ENCODE assay signal across 19 cellular contexts in genomic region chr4:152699313-152699712, GRCh38.
"Had no signal": no experiment of that assay in that cellular context is flagged by ENCODE, and none has a peak within 500 bp of the region (broad histone marks: within the 10 kb centered on the region; RNA-seq: fewer than 3 reads in every experiment).

No MANE protein-coding gene starts in this region.

- H3K27ac Mint-ChIP-seq: nephron progenitor cell; stimulated activated naive B cell treated with anti-CD40 and anti-IgM and Interleukin-4, amounts not matched to agents 10 μg/mL and 1 μg/mL and 100 μg/mL, for 72 hours; stimulated activated naive CD8-positive, alpha-beta T cell treated with anti-CD3 and anti-CD28 coated beads, Interleukin-15, amount 100 ng/mL, for 72 hours had no signal

- H3K36me3 ChIP-seq: esophagus muscularis mucosa, heart left ventricle, neutrophil, spleen, thoracic aorta, transverse colon had no signal

- H3K4me3 Mint-ChIP-seq: naive thymus-derived CD4-positive, alpha-beta T cell; nephron progenitor cell; stimulated activated naive B cell treated with anti-CD40 and anti-IgM and Interleukin-4, amounts not matched to agents 10 μg/mL and 1 μg/mL and 100 μg/mL, for 72 hours; stimulated activated naive CD8-positive, alpha-beta T cell treated with anti-CD3 and anti-CD28 coated beads, Interleukin-15, amount 100 ng/mL, for 72 hours had no signal

- H3K4me3 ChIP-seq: coronary artery, esophagus muscularis mucosa, heart left ventricle, spleen, thoracic aorta, transverse colon had no signal

- H3K4me1 ChIP-seq: esophagus muscularis mucosa, transverse colon had no signal

- ATAC-seq: heart left ventricle; naive thymus-derived CD4-positive, alpha-beta T cell; sciatic nerve; stimulated activated naive B cell treated with anti-CD40 and anti-IgM and Interleukin-4, amounts not matched to agents 10 μg/mL and 1 μg/mL and 100 μg/mL, for 72 hours; stimulated activated naive CD8-positive, alpha-beta T cell treated with anti-CD3 and anti-CD28 coated beads, Interleukin-15, amount 100 ng/mL, for 72 hours had no signal

- H3K36me3 Mint-ChIP-seq: stimulated activated naive B cell treated with anti-CD40 and anti-IgM and Interleukin-4, amounts not matched to agents 10 μg/mL and 1 μg/mL and 100 μg/mL, for 72 hours had no signal

- H3K27me3 Mint-ChIP-seq: stimulated activated naive CD8-positive, alpha-beta T cell treated with anti-CD3 and anti-CD28 coated beads, Interleukin-15, amount 100 ng/mL, for 72 hours had no signal

- DNase-seq: effector CD4-positive, alpha-beta T cell; foreskin fibroblast; heart left ventricle; kidney glomerular epithelial cell; naive thymus-derived CD4-positive, alpha-beta T cell; nephron progenitor cell; posterior cingulate gyrus; spleen; stimulated activated CD4-positive, alpha-beta T cell treated with anti-CD3 and anti-CD28 coated beads, Interleukin-15, amount 100 ng/mL, for 24 hours; stimulated activated CD4-positive, alpha-beta T cell treated with anti-CD3 and anti-CD28 coated beads, Interleukin-1b, Interleukin-23, amount 100 ng/mL, for 48 hours; stimulated activated CD4-positive, alpha-beta T cell treated with anti-CD3 and anti-CD28 coated beads, Interleukin-4, amount 100 ng/mL, for 4 hours; stimulated activated naive B cell treated with anti-CD40 and anti-IgM and Interleukin-4, amounts not matched to agents 10 μg/mL and 1 μg/mL and 100 μg/mL, for 72 hours; stimulated activated naive CD8-positive, alpha-beta T cell treated with anti-CD3 and anti-CD28 coated beads, Interleukin-15, amount 100 ng/mL, for 72 hours; transverse colon had no signal

- H3K9me3 ChIP-seq: esophagus muscularis mucosa, neutrophil, thoracic aorta, transverse colon had no signal

- H3K27ac ChIP-seq: coronary artery, esophagus muscularis mucosa, heart left ventricle, neutrophil, spleen, thoracic aorta, transverse colon had no signal

- H3K27me3 ChIP-seq: neutrophil, spleen, transverse colon had no signal
